ENCODE assay signal across 22 cellular contexts in the genomic region with DNA sequence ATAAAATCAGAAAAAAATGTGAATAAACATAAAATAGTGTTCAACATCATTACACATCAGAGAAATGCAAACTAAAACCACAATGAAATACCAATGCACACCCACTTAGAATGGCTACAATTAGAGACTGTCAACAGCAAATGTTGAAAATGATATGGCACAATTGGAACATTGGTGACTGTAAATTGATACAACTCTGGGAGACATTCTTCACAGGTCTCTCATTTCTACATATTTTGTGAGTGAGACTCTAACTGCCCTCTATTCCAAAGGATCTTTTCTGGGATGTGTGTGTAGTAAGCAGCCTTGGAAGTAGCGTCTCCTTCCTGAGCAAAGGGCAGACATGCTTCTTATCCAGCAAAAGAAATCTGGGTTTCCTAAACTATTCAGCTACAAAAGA.
"Had no signal": no experiment of that assay in that cellular context is flagged by ENCODE, and none has a peak within 500 bp of the region (broad histone marks: within the 10 kb centered on the region; RNA-seq: fewer than 3 reads in every experiment).

No MANE protein-coding gene starts in this region.

- H3K4me3 ChIP-seq: body of pancreas, heart right ventricle, mucosa of descending colon, right atrium auricular region, tibial nerve, vagina had no signal

- H3K36me3 ChIP-seq: heart right ventricle, neutrophil, right atrium auricular region, tibial nerve, vagina, WERI-Rb-1 had no signal

- DNase-seq: activated CD4-positive, alpha-beta T cell treated with anti-CD3 and anti-CD28 coated beads for 4 hours; activated CD8-positive, alpha-beta memory T cell treated with anti-CD3 and anti-CD28 coated beads, Interleukin-2, amount 50 U/mL, for 4 hours; activated CD8-positive, alpha-beta T cell treated with anti-CD3 and anti-CD28 coated beads for 36 hours; activated naive CD4-positive, alpha-beta T cell; activated naive CD8-positive, alpha-beta T cell treated with anti-CD3 and anti-CD28 coated beads, Interleukin-2, amount 50 U/mL, for 24 hours; activated T-cell treated with anti-CD3 and anti-CD28 coated beads, Interleukin-2, amount 50 U/mL, for 72 hours; body of pancreas; endodermal cell; erythroblast; heart right ventricle; islet precursor cell; mammary epithelial cell; mucosa of descending colon; naive thymus-derived CD8-positive, alpha-beta T cell; posterior cingulate gyrus; stimulated activated naive B cell treated with anti-CD40 and anti-IgM and Interleukin-4, amounts not matched to agents 10 μg/mL and 1 μg/mL and 100 μg/mL, for 72 hours; T1000; WERI-Rb-1 had no signal

- H3K9me3 ChIP-seq: body of pancreas, heart right ventricle, mucosa of descending colon, neutrophil, right atrium auricular region, tibial nerve, vagina had no signal

- H3K27ac ChIP-seq: body of pancreas, heart right ventricle, neutrophil, right atrium auricular region, tibial nerve, vagina, WERI-Rb-1 had no signal

- H3K27me3 ChIP-seq: body of pancreas, neutrophil, right atrium auricular region, tibial nerve, vagina had no signal

- H3K4me1 ChIP-seq: body of pancreas, right atrium auricular region, tibial nerve, vagina had no signal
